In the genomic region with DNA sequence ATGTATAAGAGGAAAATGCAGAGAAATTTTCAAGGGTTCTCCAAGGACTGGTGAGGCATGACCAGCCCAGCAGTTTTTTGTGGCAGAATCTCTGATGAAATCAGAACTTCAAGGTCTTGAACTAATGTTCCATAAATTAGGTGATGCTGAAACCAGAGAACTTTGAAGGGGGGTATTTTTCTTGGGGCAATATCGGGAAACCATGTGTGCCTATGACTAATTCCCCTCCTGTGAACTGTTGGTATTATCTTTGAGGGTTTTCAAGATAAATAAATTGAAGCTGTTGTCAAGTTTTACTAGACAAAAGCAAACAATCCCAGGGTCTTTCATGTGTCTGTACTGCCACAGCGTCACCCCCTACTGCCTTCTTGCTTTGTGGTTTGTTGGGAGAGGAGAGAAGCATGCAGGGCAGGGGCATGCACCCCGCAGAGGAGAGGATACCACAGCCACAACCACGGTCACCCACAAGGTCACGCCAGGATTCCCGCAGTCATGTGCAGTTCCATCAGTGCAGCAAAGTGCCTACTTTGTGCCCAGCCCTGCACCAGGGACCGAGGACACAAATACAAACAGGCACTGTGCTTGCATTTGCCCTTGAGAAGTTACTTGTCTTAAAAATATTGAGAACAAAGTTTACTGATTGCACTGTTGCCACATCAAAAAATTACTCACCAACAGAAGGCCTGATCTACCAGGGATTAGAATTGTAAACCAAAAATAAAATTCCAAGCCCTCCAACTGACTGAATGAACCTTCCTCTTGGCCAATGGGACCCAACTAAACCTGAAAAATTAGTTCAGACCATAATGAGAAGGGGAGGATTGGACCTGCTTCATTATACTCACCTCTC, we compare ENCODE assay signal across 8 cellular contexts.
A peak's percentile ranks its signal among the peaks of the same experiment; 100 is the strongest.
DNase-seq lines count a peak whose midpoint lies in the region; ATAC-seq and TF ChIP-seq lines count a peak whose summit lies in the region.

No MANE protein-coding gene starts in this region.

- no peaks in the 10 kb centered on the region for H3K36me3 ChIP-seq in CD8-positive, alpha-beta T cell (ENCODE audit: insufficient read depth, low read length)
- H3K36me3 ChIP-seq in suprapubic skin (no peaks in the 10 kb centered on the region), heart left ventricle (no peaks in the 10 kb centered on the region)

- no peak overlapping the region for H3K4me3 ChIP-seq in CD8-positive, alpha-beta T cell (ENCODE audit: low read depth, low read length)
- H3K4me3 ChIP-seq in suprapubic skin (no peak overlapping the region), heart left ventricle (no peak overlapping the region)

- no peaks in the 10 kb centered on the region for H3K36me3 Mint-ChIP-seq in CD8-positive, alpha-beta T cell
- H3K36me3 Mint-ChIP-seq in activated CD4-positive, alpha-beta memory T cell treated with anti-CD3 and anti-CD28 coated beads for 36 hours: no peaks in the 10 kb centered on the region

- no peak for TF ChIP-seq CTCF in CD8-positive, alpha-beta T cell (IDR thresholded peaks at IDR 0.05)
- TF ChIP-seq CTCF in suprapubic skin (IDR thresholded peaks at IDR 0.05) (no peak), heart left ventricle (IDR thresholded peaks at IDR 0.05) (no peak)

- peaks cover 39% of the 10 kb centered on the region for H3K4me1 Mint-ChIP-seq in CD8-positive, alpha-beta T cell (ENCODE audit: low read depth)
- H3K4me1 Mint-ChIP-seq in activated CD4-positive, alpha-beta memory T cell treated with anti-CD3 and anti-CD28 coated beads for 36 hours (ENCODE audit: low read depth): peaks cover 28% of the 10 kb centered on the region

- peak in 2 of 7 experiments; percentile 11 to 31 for DNase-seq in CD8-positive, alpha-beta T cell
- DNase-seq in HT1080 (ENCODE audit: low read depth): peak; percentile 89
- peak; percentile 27 for DNase-seq in activated CD4-positive, alpha-beta memory T cell treated with anti-CD3 and anti-CD28 coated beads for 36 hours
- peak; percentile 57 for DNase-seq in kidney tubule cell (ENCODE audit: low spot score)
- no peak for DNase-seq in NCI-H1105 treated with DMSO at 0.1 percent for 48 hours (lab: John Stamatoyannopoulos, UW)
- DNase-seq in suprapubic skin (ENCODE audit: low spot score in 2 of 2): no peak
- no peak for DNase-seq in heart left ventricle

- no peak overlapping the region for H3K27ac ChIP-seq in CD8-positive, alpha-beta T cell (ENCODE audit: low read depth, low read length)
- H3K27ac ChIP-seq in suprapubic skin: no peak overlapping the region
- no peak overlapping the region for H3K27ac ChIP-seq in heart left ventricle

- TF ChIP-seq POLR2A in suprapubic skin (IDR thresholded peaks at IDR 0.05) (no peak), heart left ventricle (IDR thresholded peaks at IDR 0.05) (no peak)

- 88% methylated on average over 7 of the region's 7 CpGs for WGBS in suprapubic skin
- 89 to 96% (median 92%) methylated on average over 5 to 7 of the region's 7 CpGs for WGBS in heart left ventricle, 4 donors

- CTCF ChIA-PET in CD8-positive, alpha-beta T cell (lab: Charles Lee): no interaction called here
- CTCF ChIA-PET in activated CD4-positive, alpha-beta memory T cell treated with anti-CD3 and anti-CD28 coated beads for 36 hours (lab: Charles Lee): interaction anchor here (1.1 kb wide), 1 partner anchor 412 kb away, joined by 3 read pairs; no protein-coding TSS in a partner anchor

- POLR2A ChIA-PET in CD8-positive, alpha-beta T cell (lab: Charles Lee): interaction anchor here (1.4 to 1.7 kb wide), 3 partner anchors 11 to 414 kb away, joined by 3 to 5 read pairs (median 4); a partner anchor contains a TSS
- POLR2A ChIA-PET in activated CD4-positive, alpha-beta memory T cell treated with anti-CD3 and anti-CD28 coated beads for 36 hours (lab: Charles Lee): no interaction called here

- no peaks in the 10 kb centered on the region for H3K27me3 ChIP-seq in CD8-positive, alpha-beta T cell (ENCODE audit: insufficient read depth, low read length)
- no peaks in the 10 kb centered on the region for H3K27me3 ChIP-seq in suprapubic skin
- no peaks in the 10 kb centered on the region for H3K27me3 ChIP-seq in heart left ventricle

- TF ChIP-seq EP300 in suprapubic skin (IDR thresholded peaks at IDR 0.05): no peak

- H3K4me1 ChIP-seq in CD8-positive, alpha-beta T cell (ENCODE audit: insufficient read depth, low read length): peaks cover 30% of the 10 kb centered on the region
- H3K4me1 ChIP-seq in suprapubic skin (peaks cover 5% of the 10 kb centered on the region), heart left ventricle (peaks cover 0 to 7% (median 2%) of the 10 kb centered on the region in 12 donors)

- peak overlapping the region; percentile 75 for H3K27ac Mint-ChIP-seq in CD8-positive, alpha-beta T cell
- no peak overlapping the region for H3K27ac Mint-ChIP-seq in activated CD4-positive, alpha-beta memory T cell treated with anti-CD3 and anti-CD28 coated beads for 36 hours

- H3K27me3 Mint-ChIP-seq in CD8-positive, alpha-beta T cell (ENCODE audit: low read depth): no peaks in the 10 kb centered on the region
- H3K27me3 Mint-ChIP-seq in activated CD4-positive, alpha-beta memory T cell treated with anti-CD3 and anti-CD28 coated beads for 36 hours: no peaks in the 10 kb centered on the region

- intact Hi-C loops in CD8-positive, alpha-beta T cell (cut with DNase I, micrococcal nuclease): loop anchor here in 1 of 2 experiments (10.0 kb wide), 1 partner anchor 411 kb away; a partner anchor contains a TSS
- intact Hi-C loops in activated CD4-positive, alpha-beta memory T cell treated with anti-CD3 and anti-CD28 coated beads for 36 hours (cut with micrococcal nuclease): loop anchor here (1.0 kb wide), 1 partner anchor 9 kb away; no protein-coding TSS in a partner anchor
- intact Hi-C loops in heart left ventricle (cut with DNase I): no loop called here

- no peaks in the 10 kb centered on the region for H3K9me3 Mint-ChIP-seq in CD8-positive, alpha-beta T cell
- no peaks in the 10 kb centered on the region for H3K9me3 Mint-ChIP-seq in activated CD4-positive, alpha-beta memory T cell treated with anti-CD3 and anti-CD28 coated beads for 36 hours

- peak; percentile 57 for ATAC-seq in CD8-positive, alpha-beta T cell
- ATAC-seq in HG03108 (IDR thresholded peaks at IDR 0.05; ENCODE audit: unreplicated experiment): no peak
- no peak for ATAC-seq in heart left ventricle

- no peaks in the 10 kb centered on the region for H3K9me3 ChIP-seq in CD8-positive, alpha-beta T cell (ENCODE audit: low read length)
- H3K9me3 ChIP-seq in suprapubic skin (no peaks in the 10 kb centered on the region), heart left ventricle (no peaks in the 10 kb centered on the region)

- H3K4me3 Mint-ChIP-seq in CD8-positive, alpha-beta T cell: peak overlapping the region; percentile 27
- H3K4me3 Mint-ChIP-seq in activated CD4-positive, alpha-beta memory T cell treated with anti-CD3 and anti-CD28 coated beads for 36 hours: no peak overlapping the region

Comparison
In these comparisons a context has a peak if more than half of its experiments do, and no peak if none do; other contexts are left out.
1. DNase-seq: peak in HT1080 (single experiment), activated CD4-positive, alpha-beta memory T cell treated with anti-CD3 and anti-CD28 coated beads for 36 hours (single experiment) and kidney tubule cell (single experiment); none in NCI-H1105 treated with DMSO at 0.1 percent for 48 hours (single experiment), suprapubic skin (0 of 2) and heart left ventricle (0 of 5).